Comparison of ENCODE assay signal across 11 cellular contexts in the genomic region with DNA sequence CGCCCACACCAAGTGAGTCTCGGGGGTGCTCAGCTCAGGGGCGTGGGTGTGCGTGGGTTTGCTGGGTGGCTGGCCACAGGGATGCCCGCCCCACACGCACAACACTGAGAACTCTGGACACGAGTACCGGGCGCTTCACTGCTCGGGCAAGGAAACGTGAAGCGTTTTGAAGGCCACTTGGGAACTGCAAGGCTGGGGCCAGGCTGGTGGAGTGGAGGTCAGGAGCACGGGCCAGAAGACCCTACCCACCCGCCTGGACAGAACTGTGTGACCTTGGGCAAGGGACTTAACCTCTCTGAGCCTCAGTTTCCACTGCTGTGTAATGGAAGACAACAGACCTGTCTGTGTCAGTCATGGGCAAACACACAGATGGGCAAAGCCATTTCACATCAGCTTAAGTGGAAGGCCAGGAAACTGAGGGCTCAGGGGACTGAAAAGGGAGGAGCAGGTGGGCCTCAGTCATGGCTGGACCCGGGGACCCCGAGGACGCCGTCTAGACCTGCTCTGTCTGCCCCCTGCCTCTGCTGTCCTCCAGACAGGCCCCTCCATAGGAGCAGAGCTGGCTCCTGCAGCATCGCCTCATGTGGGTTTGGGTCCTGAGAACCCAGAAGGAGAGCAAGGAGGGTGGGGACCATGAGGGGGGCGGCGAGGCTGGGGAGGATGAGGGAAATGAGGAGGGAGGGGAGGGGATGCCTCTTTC. TPM values are rescaled to one million over a fixed set of nuclear protein-coding genes. Genes with fewer than 3 reads are reported as not detected.
DNase-seq lines count a peak whose midpoint lies in the region; ATAC-seq and TF ChIP-seq lines count a peak whose summit lies in the region.
"Had no signal": no experiment of that assay in that cellular context is flagged by ENCODE, and none has a peak within 500 bp of the region (broad histone marks: within the 10 kb centered on the region; RNA-seq: fewer than 3 reads in every experiment).

No MANE protein-coding gene starts in this region.

- peak; percentile 56 for DNase-seq in natural killer cell treated with Interleukin-12 subunit alpha and Interleukin-12 subunit beta and Interleukin-15 and Interleukin-18, amount 100 ng/mL, for 72 hours (ENCODE audit: low spot score)
- no peak for DNase-seq in natural killer cell
- peak; percentile 68 for DNase-seq in posterior vena cava (ENCODE audit: low spot score)
- no peak for DNase-seq in AML-193 (lab: John Stamatoyannopoulos, UW)
- no peak for DNase-seq in islet precursor cell
- DNase-seq: CD4-positive, CD25-positive, alpha-beta regulatory T cell; DMS53; GF-D8; GM23248 had no signal

- no peak overlapping the region for H3K27ac Mint-ChIP-seq in natural killer cell treated with Interleukin-12 subunit alpha and Interleukin-12 subunit beta and Interleukin-15 and Interleukin-18, amount 100 ng/mL, for 72 hours
- H3K27ac Mint-ChIP-seq in natural killer cell (no peak overlapping the region), brain (peak overlapping the region in 3 of 5 experiments; percentile 18 to 64 (median 30))

- H3K4me3 Mint-ChIP-seq in natural killer cell treated with Interleukin-12 subunit alpha and Interleukin-12 subunit beta and Interleukin-15 and Interleukin-18, amount 100 ng/mL, for 72 hours = no peak overlapping the region
- H3K4me3 Mint-ChIP-seq in natural killer cell = no peak overlapping the region
- H3K4me3 Mint-ChIP-seq in brain = no peak overlapping the region
- H3K4me3 Mint-ChIP-seq: CD4-positive, CD25-positive, alpha-beta regulatory T cell had no signal

- no peaks in the 10 kb centered on the region for H3K27me3 Mint-ChIP-seq in natural killer cell treated with Interleukin-12 subunit alpha and Interleukin-12 subunit beta and Interleukin-15 and Interleukin-18, amount 100 ng/mL, for 72 hours
- no peaks in the 10 kb centered on the region for H3K27me3 Mint-ChIP-seq in natural killer cell (ENCODE audit: low read depth in 2 of 2)
- peaks cover 4% of the 10 kb centered on the region for H3K27me3 Mint-ChIP-seq in brain
- H3K27me3 Mint-ChIP-seq: CD4-positive, CD25-positive, alpha-beta regulatory T cell had no signal

- intact Hi-C loops in natural killer cell (cut with micrococcal nuclease) (no loop called here), posterior vena cava (cut with DNase I) (no loop called here)

- no peaks in the 10 kb centered on the region for H3K36me3 Mint-ChIP-seq in natural killer cell treated with Interleukin-12 subunit alpha and Interleukin-12 subunit beta and Interleukin-15 and Interleukin-18, amount 100 ng/mL, for 72 hours
- H3K36me3 Mint-ChIP-seq in natural killer cell (no peaks in the 10 kb centered on the region), brain (no peaks in the 10 kb centered on the region)
- H3K36me3 Mint-ChIP-seq: CD4-positive, CD25-positive, alpha-beta regulatory T cell had no signal

- no peaks in the 10 kb centered on the region for H3K4me1 Mint-ChIP-seq in natural killer cell treated with Interleukin-12 subunit alpha and Interleukin-12 subunit beta and Interleukin-15 and Interleukin-18, amount 100 ng/mL, for 72 hours (ENCODE audit: low read depth in 2 of 2)
- H3K4me1 Mint-ChIP-seq in natural killer cell (no peaks in the 10 kb centered on the region), brain (peaks cover 71% of the 10 kb centered on the region)
- H3K4me1 Mint-ChIP-seq: CD4-positive, CD25-positive, alpha-beta regulatory T cell had no signal

- ATAC-seq in natural killer cell treated with Interleukin-12 subunit alpha and Interleukin-12 subunit beta and Interleukin-15 and Interleukin-18, amount 100 ng/mL, for 72 hours = no peak
- no peak for ATAC-seq in natural killer cell
- no peak for ATAC-seq in GM19395 (IDR thresholded peaks at IDR 0.05; ENCODE audit: unreplicated experiment)

- TF ChIP-seq CTCF in natural killer cell (IDR thresholded peaks at IDR 0.05) (no peak), brain (conservative IDR thresholded peaks at IDR 0.05) (no peak)

- H3K9me3 Mint-ChIP-seq in natural killer cell treated with Interleukin-12 subunit alpha and Interleukin-12 subunit beta and Interleukin-15 and Interleukin-18, amount 100 ng/mL, for 72 hours = no peaks in the 10 kb centered on the region
- H3K9me3 Mint-ChIP-seq in natural killer cell = no peaks in the 10 kb centered on the region
- peaks cover 0 to 6% (median 0%) of the 10 kb centered on the region in 5 experiments for H3K9me3 Mint-ChIP-seq in brain
- H3K9me3 Mint-ChIP-seq: CD4-positive, CD25-positive, alpha-beta regulatory T cell had no signal

RNA-seq across cellular contexts. Expression of a gene that starts 52.5 kb away (rescaled TPM):
- total RNA-seq in natural killer cell treated with Interleukin-12 subunit alpha and Interleukin-12 subunit beta and Interleukin-15 and Interleukin-18, amount 100 ng/mL, for 72 hours = not detected
- 1 to 10 TPM in 2 of 3 donors, under 1 TPM in 1; 0.50 to 3.9 (median 1.4) TPM for total RNA-seq in natural killer cell
- polyA plus RNA-seq in brain (ENCODE audit: insufficient read depth, low read depth, low replicate concordance) = 2.9 TPM
- 100 to 1,000 TPM; 178 to 238 TPM for total RNA-seq in posterior vena cava
- total RNA-seq: CD4-positive, CD25-positive, alpha-beta regulatory T cell had no signal

Comparison
In these comparisons a context has a peak if more than half of its experiments do, and no peak if none do; other contexts are left out.
1. DNase-seq: peak in natural killer cell treated with Interleukin-12 subunit alpha and Interleukin-12 subunit beta and Interleukin-15 and Interleukin-18, amount 100 ng/mL, for 72 hours (single experiment) and posterior vena cava (single experiment); none in natural killer cell (single experiment), AML-193 (0 of 2) and islet precursor cell (single experiment).
2. H3K27ac Mint-ChIP-seq: peak in brain (3 of 5); none in natural killer cell treated with Interleukin-12 subunit alpha and Interleukin-12 subunit beta and Interleukin-15 and Interleukin-18, amount 100 ng/mL, for 72 hours (0 of 2) and natural killer cell (0 of 2).
3. RNA of a gene that starts 52.5 kb away (total RNA-seq): 178 to 238 TPM in posterior vena cava; 0.50 to 3.9 TPM in natural killer cell and not detected in natural killer cell treated with Interleukin-12 subunit alpha and Interleukin-12 subunit beta and Interleukin-15 and Interleukin-18, amount 100 ng/mL, for 72 hours; every median in the first group is over 10 times any median in the second.